8 cellular contexts compared by ENCODE assay signal in the genomic region with DNA sequence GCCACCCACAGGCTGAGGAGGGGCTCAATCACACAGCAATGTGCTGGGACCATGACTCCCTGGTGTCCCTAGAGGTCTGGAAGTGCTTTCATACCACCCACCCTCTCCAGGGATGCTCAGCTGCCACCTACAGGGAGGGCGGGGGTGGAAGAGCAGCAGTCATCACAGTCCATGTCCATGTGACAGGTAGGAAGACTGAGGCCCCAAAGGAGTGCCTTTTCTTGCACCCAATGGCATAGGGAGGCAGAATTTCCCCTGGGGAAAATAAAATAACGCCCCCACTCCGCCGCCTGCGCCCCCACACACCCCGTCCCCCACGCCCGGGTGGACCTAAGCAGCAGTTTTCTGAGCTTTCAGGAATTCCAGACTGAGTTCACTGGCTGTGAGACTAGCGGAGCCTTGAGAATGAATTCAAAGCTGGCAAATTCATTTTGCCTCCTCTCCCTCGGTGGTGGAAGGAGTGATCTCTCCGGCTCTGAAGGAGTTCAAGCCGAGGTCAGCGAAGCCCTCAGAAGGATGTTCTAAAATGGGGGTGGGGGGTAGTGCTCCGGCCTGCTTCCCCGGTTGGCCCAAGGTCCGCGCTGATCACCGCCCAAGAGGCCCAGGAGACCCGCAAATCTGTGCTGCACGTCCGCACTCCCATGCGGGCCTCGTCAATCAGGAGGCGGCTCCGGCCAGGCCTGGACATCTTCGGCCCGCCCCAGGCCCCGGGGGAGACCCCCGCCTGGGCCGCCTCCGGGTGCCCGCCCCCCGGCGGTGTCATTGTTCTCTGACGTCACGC. TPM values are rescaled to one million over a fixed set of nuclear protein-coding genes. Genes with fewer than 3 reads are reported as not detected.
A peak's percentile ranks its signal among the peaks of the same experiment; 100 is the strongest.
DNase-seq lines count a peak whose midpoint lies in the region; ATAC-seq and TF ChIP-seq lines count a peak whose summit lies in the region.

No MANE protein-coding gene starts in this region.

- peak; percentile 83 for DNase-seq in GM13977 (ENCODE audit: low spot score)
- peak; percentile 40 for DNase-seq in RPMI8226
- DNase-seq in dermis blood vessel endothelial cell: peak; percentile 41
- DNase-seq in iPS-NIHi11 (ENCODE audit: low spot score): no peak
- DNase-seq in NCI-H2107 treated with DMSO at 0.1 percent for 48 hours (lab: John Stamatoyannopoulos, UW; ENCODE audit: unreplicated experiment): no peak

- H3K9me3 ChIP-seq in BLaER1 (no peaks in the 10 kb centered on the region), mononuclear cell (ENCODE audit: low read depth, low read length) (no peaks in the 10 kb centered on the region)

- H3K9ac ChIP-seq in BLaER1: peak overlapping the region; percentile 48; the same call in 1 of the 2 replicates

- ATAC-seq in GM18502 (IDR thresholded peaks at IDR 0.05; ENCODE audit: poor library complexity, unreplicated experiment): no peak

- H3K27me3 ChIP-seq in BLaER1 (peaks cover 3% of the 10 kb centered on the region; the same call in 1 of the 2 replicates), mononuclear cell (ENCODE audit: insufficient read depth, low read length) (no peaks in the 10 kb centered on the region)

- H3K27ac ChIP-seq in BLaER1: no peak overlapping the region; the same call in 1 of the 2 replicates

- in situ Hi-C loops in GM13977 (cut with MboI; ENCODE audit: low pct_unique_long_range_greater_than_20kb, low sequenced_read_pairs, unreplicated experiment): no loop called here

- H3K4me2 ChIP-seq in BLaER1: peak overlapping the region; percentile 99

- H4K20me1 ChIP-seq in BLaER1: peaks cover 24% of the 10 kb centered on the region

- no peak for TF ChIP-seq CTCF in GM13977 (IDR thresholded peaks at IDR 0.05; ENCODE audit: extremely low read depth, insufficient read depth, missing control alignments)

- H3K36me3 ChIP-seq in BLaER1: no peaks in the 10 kb centered on the region

- peaks cover 40% of the 10 kb centered on the region for H3K4me1 ChIP-seq in BLaER1
- H3K4me1 ChIP-seq in mononuclear cell (ENCODE audit: insufficient read depth, low read length): peaks cover 38% of the 10 kb centered on the region

- peak overlapping the region; percentile 100 for H3K4me3 ChIP-seq in BLaER1
- H3K4me3 ChIP-seq in mononuclear cell (ENCODE audit: low read length): peak overlapping the region; percentile 42

RNA-seq across cellular contexts. Expression of gene ZMIZ1, which starts 2.1 kb away (rescaled TPM):
- total RNA-seq in dermis blood vessel endothelial cell: 18.2 and 32.1 TPM in 2 replicates
- total RNA-seq in mononuclear cell: 26.2 TPM

Comparison
In these comparisons a context has a peak if more than half of its experiments do, and no peak if none do; other contexts are left out.
1. DNase-seq: peak in GM13977 (single experiment), RPMI8226 (single experiment) and dermis blood vessel endothelial cell (single experiment); none in iPS-NIHi11 (single experiment) and NCI-H2107 treated with DMSO at 0.1 percent for 48 hours (single experiment).